Comparison of ENCODE assay signal across 7 cellular contexts in genomic region chr1:173862146-173862768, GRCh38. TPM values are rescaled to one million over a fixed set of nuclear protein-coding genes. Genes with fewer than 3 reads are reported as not detected.
DNase-seq lines count a peak whose midpoint lies in the region; TF ChIP-seq lines count a peak whose summit lies in the region.
"Not testable (repeated sequence)": the region's sequence is repeated elsewhere in the genome, so short reads cannot be mapped to it uniquely, and the experiment has no call there.
"Had no signal": no experiment of that assay in that cellular context is flagged by ENCODE, and none has a peak within 500 bp of the region (broad histone marks: within the 10 kb centered on the region; RNA-seq: fewer than 3 reads in every experiment).

No MANE protein-coding gene starts in this region.

- H3K4me1 Mint-ChIP-seq in endodermal cell: peaks cover 17% of the 10 kb centered on the region

- H3K27me3 Mint-ChIP-seq in endodermal cell (ENCODE audit: insufficient read depth): not testable (repeated sequence)

- not testable (repeated sequence) for H3K4me3 ChIP-seq in HUES64 (ENCODE audit: low read length); endodermal cell (ENCODE audit: low read length)

- peak overlapping the region; percentile 91 for H3K27ac Mint-ChIP-seq in endodermal cell

- H3K27ac ChIP-seq in HUES64 (ENCODE audit: low read depth, low read length): peak overlapping the region; percentile 96; the same call in 1 of the 2 replicates
- not testable (repeated sequence) for H3K27ac ChIP-seq in endodermal cell (ENCODE audit: low read depth, low read length)

- not testable (repeated sequence) for H3K9me3 ChIP-seq in HUES64 (ENCODE audit: insufficient read depth, low read depth, low read length); endodermal cell (ENCODE audit: control insufficient read depth, low read length)

- H3K36me3 Mint-ChIP-seq in endodermal cell (ENCODE audit: low read depth): peaks cover 63% of the 10 kb centered on the region

- H3K4me3 Mint-ChIP-seq in endodermal cell: not testable (repeated sequence)

- 61% methylated on average over 12 of the region's 13 CpGs for WGBS in HUES64
- WGBS in endodermal cell (ENCODE audit: insufficient coverage in 1 of 2, insufficient read length in 1 of 2), 2 experiments: 72 to 74% methylated on average over 8 to 13 of the region's 13 CpGs

- not testable (repeated sequence) for H3K4me1 ChIP-seq in HUES64 (ENCODE audit: insufficient read depth, low read length); endodermal cell (ENCODE audit: control insufficient read depth, insufficient read depth, low read length)

- H3K27me3 ChIP-seq in HUES64 (ENCODE audit: insufficient read depth, low read length); endodermal cell (ENCODE audit: control insufficient read depth, insufficient read depth, low read length, poor library complexity, severe bottlenecking): not testable (repeated sequence)

- not testable (repeated sequence) for TF ChIP-seq CTCF in endodermal cell (conservative IDR thresholded peaks at IDR 0.05)

- H3K36me3 ChIP-seq in HUES64 (ENCODE audit: insufficient read depth, low read length): peaks cover 76% of the 10 kb centered on the region
- peaks cover 74% of the 10 kb centered on the region for H3K36me3 ChIP-seq in endodermal cell (ENCODE audit: control insufficient read depth, insufficient read depth, low read length)

- DNase-seq in DMS114 treated with DMSO at 0.1 percent for 48 hours (lab: John Stamatoyannopoulos, UW; ENCODE audit: unreplicated experiment): peak; percentile 33
- DNase-seq in SIG-M5 treated with dmso at 0.1 percent for 504 hours (lab: John Stamatoyannopoulos, UW; ENCODE audit: unreplicated experiment): peak; percentile 31
- peak; percentile 86 for DNase-seq in activated CD8-positive, alpha-beta memory T cell treated with anti-CD3 and anti-CD28 coated beads, Interleukin-2, amount 50 U/mL, for 48 hours
- peak; percentile 77 for DNase-seq in endodermal cell
- peak; percentile 41 to 49 for DNase-seq in stimulated activated CD4-positive, alpha-beta T cell treated with anti-CD3 and anti-CD28 coated beads, Interleukin-2, amount 100 ng/mL, for 48 hours

- H3K9ac ChIP-seq in HUES64 (ENCODE audit: low read depth, low read length); endodermal cell (ENCODE audit: extremely low read depth, low read length, poor library complexity, severe bottlenecking): not testable (repeated sequence)

- H3K9me3 Mint-ChIP-seq in endodermal cell: not testable (repeated sequence)

RNA-seq across cellular contexts. Expression of gene GAS5, which starts 5.5 kb away (rescaled TPM):
- 414 TPM for polyA plus RNA-seq in HUES64 (2013, experiment 1 of 2)
- polyA plus RNA-seq in HUES64 (2013, experiment 2 of 2): 495 TPM
- 100 to 1,000 TPM; 456 to 587 TPM for total RNA-seq in endodermal cell
- 486 TPM for polyA plus RNA-seq in endodermal cell (2013, experiment 1 of 2)
- 422 TPM for polyA plus RNA-seq in endodermal cell (2013, experiment 2 of 2)

RNA-seq across cellular contexts. Expression of gene ZBTB37, which starts 5.9 kb away (rescaled TPM):
- 3.1 TPM for polyA plus RNA-seq in HUES64 (2013, experiment 1 of 2)
- polyA plus RNA-seq in HUES64 (2013, experiment 2 of 2): 3.4 TPM
- 10 to 100 TPM; 17.4 to 24.2 TPM for total RNA-seq in endodermal cell
- 5.3 TPM for polyA plus RNA-seq in endodermal cell (2013, experiment 1 of 2)
- polyA plus RNA-seq in endodermal cell (2013, experiment 2 of 2): 5.7 TPM

RNA-seq across cellular contexts. Expression of gene CENPL, which starts 37.6 kb away (rescaled TPM):
- 11.2 TPM for polyA plus RNA-seq in HUES64 (2013, experiment 1 of 2)
- 15.2 TPM for polyA plus RNA-seq in HUES64 (2013, experiment 2 of 2)
- total RNA-seq in endodermal cell: 10 to 100 TPM; 15.8 to 18.9 TPM
- polyA plus RNA-seq in endodermal cell (2013, experiment 1 of 2): 15.5 TPM
- polyA plus RNA-seq in endodermal cell (2013, experiment 2 of 2): 14.1 TPM

RNA-seq across cellular contexts. Expression of gene DARS2, which starts 37.8 kb away (rescaled TPM):
- 24.7 TPM for polyA plus RNA-seq in HUES64 (2013, experiment 1 of 2)
- polyA plus RNA-seq in HUES64 (2013, experiment 2 of 2): 25.0 TPM
- total RNA-seq in endodermal cell: 10 to 100 TPM; 37.9 to 43.0 TPM
- 25.6 TPM for polyA plus RNA-seq in endodermal cell (2013, experiment 1 of 2)
- polyA plus RNA-seq in endodermal cell (2013, experiment 2 of 2): 26.6 TPM

RNA-seq across cellular contexts. Expression of gene SERPINC1, which starts 54.9 kb away (rescaled TPM):
- polyA plus RNA-seq in HUES64 (2013, experiment 1 of 2): not detected
- 0.19 TPM for polyA plus RNA-seq in HUES64 (2013, experiment 2 of 2)
- not detected for total RNA-seq in endodermal cell
- not detected for polyA plus RNA-seq in endodermal cell (2013, experiment 1 of 2)
- not detected for polyA plus RNA-seq in endodermal cell (2013, experiment 2 of 2)
- total RNA-seq: thyroid gland had no signal

Comparison
In these comparisons a context has a peak if more than half of its experiments do, and no peak if none do; other contexts are left out.
1. DNase-seq: peak in every context shown above with its lines; median percentile 86 in activated CD8-positive, alpha-beta memory T cell treated with anti-CD3 and anti-CD28 coated beads, Interleukin-2, amount 50 U/mL, for 48 hours; 77 in endodermal cell; 45 in stimulated activated CD4-positive, alpha-beta T cell treated with anti-CD3 and anti-CD28 coated beads, Interleukin-2, amount 100 ng/mL, for 48 hours; 33 in DMS114 treated with DMSO at 0.1 percent for 48 hours; 31 in SIG-M5 treated with dmso at 0.1 percent for 504 hours.